2 cellular contexts compared by ENCODE assay signal in the genomic region with DNA sequence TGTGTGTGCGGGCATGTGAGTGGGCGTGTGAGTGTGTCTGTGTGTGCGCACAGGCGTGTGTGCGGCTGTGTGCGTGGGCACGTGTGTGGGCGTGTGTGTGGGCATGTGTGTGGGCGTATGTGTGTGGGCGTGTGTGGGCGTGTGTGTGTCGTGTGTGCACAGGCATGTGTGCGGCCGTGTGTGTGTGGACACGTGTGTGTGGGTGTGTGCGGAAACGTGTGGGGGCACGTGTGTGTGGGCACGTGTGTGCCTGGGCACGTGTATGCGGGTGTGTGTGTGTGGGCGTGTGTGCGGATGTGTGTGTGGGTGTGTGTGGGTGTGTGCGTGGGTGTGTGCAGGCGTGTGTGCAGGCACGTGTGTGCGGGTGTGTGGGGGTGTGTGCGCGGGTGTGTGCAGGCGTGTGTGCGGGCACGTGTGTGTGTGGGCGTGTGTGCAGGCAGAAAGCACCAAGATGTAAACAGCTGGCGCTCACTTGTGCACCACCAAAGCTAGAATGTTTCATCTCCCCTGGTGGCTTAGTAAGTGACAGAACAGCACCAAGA.
A peak's percentile ranks its signal among the peaks of the same experiment; 100 is the strongest.
TF ChIP-seq lines count a peak whose summit lies in the region.

No MANE protein-coding gene starts in this region.

TF ChIP-seq in WTC11, 78 proteins besides CTCF, POLR2A, EP300 and RAD21:
- TF ChIP-seq ESRRA (CRISPR knock-in tag; IDR thresholded peaks at IDR 0.05; ENCODE audit: borderline replicate concordance) (no peak), CBFB (CRISPR knock-in tag; IDR thresholded peaks at IDR 0.05; ENCODE audit: low read depth) (no peak)
- TF ChIP-seq, protein P1, sequence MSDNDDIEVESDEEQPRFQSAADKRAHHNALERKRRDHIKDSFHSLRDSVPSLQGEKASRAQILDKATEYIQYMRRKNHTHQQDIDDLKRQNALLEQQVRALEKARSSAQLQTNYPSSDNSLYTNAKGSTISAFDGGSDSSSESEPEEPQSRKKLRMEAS (CRISPR knock-in tag; IDR thresholded peaks at IDR 0.05) = no peak
- TF ChIP-seq, protein P2, sequence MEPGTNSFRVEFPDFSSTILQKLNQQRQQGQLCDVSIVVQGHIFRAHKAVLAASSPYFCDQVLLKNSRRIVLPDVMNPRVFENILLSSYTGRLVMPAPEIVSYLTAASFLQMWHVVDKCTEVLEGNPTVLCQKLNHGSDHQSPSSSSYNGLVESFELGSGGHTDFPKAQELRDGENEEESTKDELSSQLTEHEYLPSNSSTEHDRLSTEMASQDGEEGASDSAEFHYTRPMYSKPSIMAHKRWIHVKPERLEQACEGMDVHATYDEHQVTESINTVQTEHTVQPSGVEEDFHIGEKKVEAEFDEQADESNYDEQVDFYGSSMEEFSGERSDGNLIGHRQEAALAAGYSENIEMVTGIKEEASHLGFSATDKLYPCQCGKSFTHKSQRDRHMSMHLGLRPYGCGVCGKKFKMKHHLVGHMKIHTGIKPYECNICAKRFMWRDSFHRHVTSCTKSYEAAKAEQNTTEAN (CRISPR knock-in tag; IDR thresholded peaks at IDR 0.05) = peak; percentile 68; the same call in 1 of the 2 replicates

TF ChIP-seq in H1, 55 proteins besides CTCF, POLR2A, EP300 and RAD21:
- no peak for TF ChIP-seq SP1 (IDR thresholded peaks at IDR 0.05; ENCODE audit: low read depth, low read length)
- TF ChIP-seq SRF (IDR thresholded peaks at IDR 0.05; ENCODE audit: low read depth, low read length) = no peak
- no peak for TF ChIP-seq BACH1 (IDR thresholded peaks at IDR 0.05; ENCODE audit: low read length)
- no peak for TF ChIP-seq RBBP5 (IDR thresholded peaks at IDR 0.05; ENCODE audit: borderline replicate concordance, low read depth, low read length)
- TF ChIP-seq GTF2F1 (IDR thresholded peaks at IDR 0.05; ENCODE audit: borderline replicate concordance, low read depth, low read length) = no peak
- TF ChIP-seq YY1 (IDR thresholded peaks at IDR 0.05; ENCODE audit: low read depth, low read length) = no peak
- no peak for TF ChIP-seq TCF12 (IDR thresholded peaks at IDR 0.05; ENCODE audit: low read depth, low read length)
- TF ChIP-seq CBX8 (IDR thresholded peaks at IDR 0.05; ENCODE audit: borderline replicate concordance, low read depth, low read length) = no peak
- no peak for TF ChIP-seq TBP (IDR thresholded peaks at IDR 0.05; ENCODE audit: low read depth, low read length)
- TF ChIP-seq CTBP2 (IDR thresholded peaks at IDR 0.05; ENCODE audit: borderline replicate concordance, insufficient read depth, insufficient read length, low read length) = no peak
- no peak for TF ChIP-seq SIX5 (IDR thresholded peaks at IDR 0.05; ENCODE audit: low read depth, low read length)
- TF ChIP-seq ZNF274 (IDR thresholded peaks at IDR 0.05; ENCODE audit: borderline replicate concordance, extremely low read depth, low read length) = no peak
- no peak for TF ChIP-seq SP4 (IDR thresholded peaks at IDR 0.05; ENCODE audit: low read length)
- TF ChIP-seq RXRA (IDR thresholded peaks at IDR 0.05; ENCODE audit: insufficient read depth, low read depth, low read length) = no peak
- no peak for TF ChIP-seq HDAC6 (IDR thresholded peaks at IDR 0.05; ENCODE audit: low read depth, low read length)
- TF ChIP-seq CREB1 (IDR thresholded peaks at IDR 0.05) = no peak
